In genomic region chr10:119309423-119309770, GRCh38 we compare ENCODE assay signal across 14 cellular contexts.
DNase-seq lines count a peak whose midpoint lies in the region; ATAC-seq, FAIRE-seq and TF ChIP-seq lines count a peak whose summit lies in the region.
"Had no signal": no experiment of that assay in that cellular context is flagged by ENCODE, and none has a peak within 500 bp of the region (broad histone marks: within the 10 kb centered on the region; RNA-seq: fewer than 3 reads in every experiment).

No MANE protein-coding gene starts in this region.

- BruUV-seq in HepG2 (replicated peaks; lab: Mats Ljungman, UMichigan) = no TSS peak

- POLR2A ChIA-PET in HepG2 (lab: Yijun Ruan, JAX) (no interaction called here), activated B cell treated with CpG ODN at 0.5 μM for 24 hours (lab: Charles Lee) (interaction anchor here (0.5 to 6.5 kb wide), 10 partner anchors 11 to 169 kb away, joined by 3 to 134 read pairs (median 4); partner anchors contain the start of gene GRK5)

- H3K9me3 ChIP-seq in HepG2 (ENCODE audit: low read length) (no peaks in the 10 kb centered on the region), right lobe of liver (no peaks in the 10 kb centered on the region)
- H3K9me3 ChIP-seq: MG63 had no signal

- H3K79me2 ChIP-seq in HepG2 (ENCODE audit: insufficient read depth, low read length) = peaks cover 7% of the 10 kb centered on the region

- H3K4me3 ChIP-seq in HepG2 (replicated peaks in 1 of 3; ENCODE audit: insufficient read depth in 1 of 3, low read depth in 2 of 3, low read length in 3 of 3) = no peak overlapping the region
- H3K4me3 ChIP-seq in right lobe of liver = no peak overlapping the region
- H3K4me3 ChIP-seq: MG63 had no signal

- ATAC-seq in HepG2 = no peak
- no peak for ATAC-seq in right lobe of liver
- peak; percentile 33 for ATAC-seq in HG02885 (IDR thresholded peaks at IDR 0.05; ENCODE audit: poor library complexity, unreplicated experiment)
- ATAC-seq in activated B cell treated with CpG ODN at 0.5 μM for 24 hours (ENCODE audit: low read depth) = peak; percentile 11
- no peak for ATAC-seq in HG02642 (IDR thresholded peaks at IDR 0.05; ENCODE audit: poor library complexity, unreplicated experiment)
- ATAC-seq: activated T-helper 17 cell treated with anti-CD3 and anti-CD28 coated beads, Interleukin-2, amount 50 U/mL, for 72 hours had no signal

- peak overlapping the region; percentile 71 for H3K4me3 Mint-ChIP-seq in activated B cell treated with CpG ODN at 0.5 μM for 24 hours
- H3K4me3 Mint-ChIP-seq in activated T-helper 2 cell treated with anti-CD3 and anti-CD28 coated beads, Interferon-gamma antibody, Interleukin-2, Interleukin-4, amounts not matched to agents 10 μg/mL and 5 μg/mL and 100 μg/mL, durations not matched to agents 14 hours and 24 hours and 36 hours (ENCODE audit: low read depth) = no peak overlapping the region
- H3K4me3 Mint-ChIP-seq: activated T-helper 17 cell treated with anti-CD3 and anti-CD28 coated beads, Interleukin-2, amount 50 U/mL, for 72 hours; brain had no signal

- no peaks in the 10 kb centered on the region for H4K20me1 ChIP-seq in HepG2 (ENCODE audit: insufficient read depth, low read length)

- TF ChIP-seq CTCF in HepG2 (CRISPR knock-in tag; IDR thresholded peaks at IDR 0.05) = no peak
- TF ChIP-seq CTCF in right lobe of liver (IDR thresholded peaks at IDR 0.05) = no peak
- TF ChIP-seq CTCF in activated B cell treated with CpG ODN at 0.5 μM for 24 hours (IDR thresholded peaks at IDR 0.05) = no peak

- H2AFZ ChIP-seq in HepG2 (ENCODE audit: low read length) = no peak overlapping the region

- H3K36me3 ChIP-seq in HepG2 (replicated peaks in 1 of 2; ENCODE audit: control insufficient read depth in 1 of 2, insufficient read depth in 2 of 2, low read length in 2 of 2) (no peaks in the 10 kb centered on the region), right lobe of liver (no peaks in the 10 kb centered on the region)
- H3K36me3 ChIP-seq: MG63 had no signal

- CTCF ChIA-PET in HepG2 (lab: Yijun Ruan, JAX; ENCODE audit: low intra/inter-chr PET ratio, low total read pairs) (no interaction called here), activated B cell treated with CpG ODN at 0.5 μM for 24 hours (lab: Charles Lee) (interaction anchor here (0.8 to 1.5 kb wide), 7 partner anchors 42 to 172 kb away, joined by 3 to 9 read pairs (median 4); partner anchors contain the start of gene GRK5)

- intact Hi-C loops in HepG2 (cut with micrococcal nuclease; ENCODE audit: unreplicated experiment) = no loop called here
- intact Hi-C loops in right lobe of liver (cut with DNase I) = no loop called here
- intact Hi-C loops in activated B cell treated with CpG ODN at 0.5 μM for 24 hours (cut with micrococcal nuclease) = loop anchor here (5.0 kb wide), 3 partner anchors 153 to 582 kb away; no protein-coding TSS in a partner anchor
- intact Hi-C loops in activated T-helper 2 cell treated with anti-CD3 and anti-CD28 coated beads, Interferon-gamma antibody, Interleukin-2, Interleukin-4, amounts not matched to agents 10 μg/mL and 5 μg/mL and 100 μg/mL, durations not matched to agents 14 hours and 24 hours and 36 hours (cut with micrococcal nuclease) = loop anchor here (5.0 kb wide), 3 partner anchors 108 to 288 kb away; partner anchors contain the start of gene TIAL1

- no peak for FAIRE-seq in HepG2 (lab: Jason Lieb, UNC)
- FAIRE-seq: urothelium cell line had no signal

- H3K4me1 Mint-ChIP-seq in activated B cell treated with CpG ODN at 0.5 μM for 24 hours = peaks cover 95% of the 10 kb centered on the region
- H3K4me1 Mint-ChIP-seq in activated T-helper 2 cell treated with anti-CD3 and anti-CD28 coated beads, Interferon-gamma antibody, Interleukin-2, Interleukin-4, amounts not matched to agents 10 μg/mL and 5 μg/mL and 100 μg/mL, durations not matched to agents 14 hours and 24 hours and 36 hours (ENCODE audit: low read depth) = peaks cover 66% of the 10 kb centered on the region

- TF ChIP-seq POLR2A in HepG2 (IDR thresholded peaks at IDR 0.05; ENCODE audit: insufficient read depth in 1 of 2, low read depth in 2 of 2, low read length in 2 of 2) = no peak
- no peak for TF ChIP-seq POLR2A in right lobe of liver (IDR thresholded peaks at IDR 0.05)
- no peak for TF ChIP-seq POLR2A in erythroblast (IDR thresholded peaks at IDR 0.05; ENCODE audit: low read length)

- no peak overlapping the region for H3K27ac ChIP-seq in HepG2 (ENCODE audit: extremely low read length, insufficient read depth, low read length)
- H3K27ac ChIP-seq in right lobe of liver = no peak overlapping the region

- peaks cover 45% of the 10 kb centered on the region for H3K4me1 ChIP-seq in HepG2 (ENCODE audit: insufficient read depth, low read length)
- no peaks in the 10 kb centered on the region for H3K4me1 ChIP-seq in right lobe of liver

- WGBS in HepG2 (ENCODE audit: low lambda C conversion rate) = 100% methylated on average over 2 of the region's 2 CpGs
- WGBS in right lobe of liver (ENCODE audit: insufficient coverage, low coverage, low lambda C conversion rate, missing lambda C conversion rate) = no CpG with 5 or more reads among the region's 2 CpGs

- no peak for DNase-seq in HepG2 (ENCODE audit: low spot score)
- no peak for DNase-seq in right lobe of liver
- DNase-seq in activated B cell treated with CpG ODN at 0.5 μM for 24 hours = no peak
- DNase-seq in erythroblast (lab: John Stamatoyannopoulos, UW) = no peak
- no peak for DNase-seq in activated T-helper 2 cell treated with anti-CD3 and anti-CD28 coated beads, Interferon-gamma antibody, Interleukin-2, Interleukin-4, amounts not matched to agents 10 μg/mL and 5 μg/mL and 100 μg/mL, durations not matched to agents 14 hours and 24 hours and 36 hours (ENCODE audit: low spot score)
- DNase-seq in EL = no peak
- DNase-seq: MG63, T-helper 2 cell had no signal

- TF ChIP-seq RAD21 in HepG2 (CRISPR knock-in tag; IDR thresholded peaks at IDR 0.05) = no peak

- peaks cover 3% of the 10 kb centered on the region for H3K36me3 Mint-ChIP-seq in activated B cell treated with CpG ODN at 0.5 μM for 24 hours (ENCODE audit: low read depth)
- peaks cover 17% of the 10 kb centered on the region for H3K36me3 Mint-ChIP-seq in activated T-helper 2 cell treated with anti-CD3 and anti-CD28 coated beads, Interferon-gamma antibody, Interleukin-2, Interleukin-4, amounts not matched to agents 10 μg/mL and 5 μg/mL and 100 μg/mL, durations not matched to agents 14 hours and 24 hours and 36 hours (ENCODE audit: low read depth)
- H3K36me3 Mint-ChIP-seq: brain had no signal

- TF ChIP-seq EP300 in HepG2 (IDR thresholded peaks at IDR 0.05; ENCODE audit: low read depth in 2 of 2, low read length in 2 of 2) = no peak
- TF ChIP-seq EP300 in HepG2 (CRISPR knock-in tag; IDR thresholded peaks at IDR 0.05; ENCODE audit: borderline replicate concordance) = no peak

- H3K27me3 ChIP-seq in HepG2 (ENCODE audit: control insufficient read depth in 1 of 2, insufficient read depth in 2 of 2, low read length in 2 of 2) (no peaks in the 10 kb centered on the region), right lobe of liver (no peaks in the 10 kb centered on the region)
- H3K27me3 ChIP-seq: MG63 had no signal

- no peak overlapping the region for H3K4me2 ChIP-seq in HepG2 (ENCODE audit: low read depth, low read length)

- H3K9ac ChIP-seq in HepG2 (ENCODE audit: insufficient read depth, low read depth, low read length) = no peak overlapping the region

- peak overlapping the region; percentile 88 for H3K27ac Mint-ChIP-seq in activated B cell treated with CpG ODN at 0.5 μM for 24 hours
- H3K27ac Mint-ChIP-seq in activated T-helper 2 cell treated with anti-CD3 and anti-CD28 coated beads, Interferon-gamma antibody, Interleukin-2, Interleukin-4, amounts not matched to agents 10 μg/mL and 5 μg/mL and 100 μg/mL, durations not matched to agents 14 hours and 24 hours and 36 hours = no peak overlapping the region
- H3K27ac Mint-ChIP-seq: activated T-helper 17 cell treated with anti-CD3 and anti-CD28 coated beads, Interleukin-2, amount 50 U/mL, for 72 hours; progenitor cell of endocrine pancreas had no signal

- in situ Hi-C loops in HepG2 (cut with HindIII; ENCODE audit: extremely low pct_ligation_motif_present, low pct_unique_long_range_greater_than_20kb) = no loop called here

- H3K27me3 Mint-ChIP-seq in activated B cell treated with CpG ODN at 0.5 μM for 24 hours = no peaks in the 10 kb centered on the region
- H3K27me3 Mint-ChIP-seq in activated T-helper 2 cell treated with anti-CD3 and anti-CD28 coated beads, Interferon-gamma antibody, Interleukin-2, Interleukin-4, amounts not matched to agents 10 μg/mL and 5 μg/mL and 100 μg/mL, durations not matched to agents 14 hours and 24 hours and 36 hours (ENCODE audit: low read depth) = peaks cover 4% of the 10 kb centered on the region
- H3K27me3 Mint-ChIP-seq: brain, progenitor cell of endocrine pancreas had no signal

- no peaks in the 10 kb centered on the region for H3K9me3 Mint-ChIP-seq in activated B cell treated with CpG ODN at 0.5 μM for 24 hours
- H3K9me3 Mint-ChIP-seq in activated T-helper 2 cell treated with anti-CD3 and anti-CD28 coated beads, Interferon-gamma antibody, Interleukin-2, Interleukin-4, amounts not matched to agents 10 μg/mL and 5 μg/mL and 100 μg/mL, durations not matched to agents 14 hours and 24 hours and 36 hours = no peaks in the 10 kb centered on the region
- H3K9me3 Mint-ChIP-seq: activated T-helper 17 cell treated with anti-CD3 and anti-CD28 coated beads, Interleukin-2, amount 50 U/mL, for 72 hours; brain had no signal

TF ChIP-seq in HepG2, 621 proteins besides CTCF, POLR2A, EP300 and RAD21:
- no peak for TF ChIP-seq ZNF883 (CRISPR knock-in tag; IDR thresholded peaks at IDR 0.05; ENCODE audit: not compliant biosample characterization)
- TF ChIP-seq ZNF768 (CRISPR knock-in tag; IDR thresholded peaks at IDR 0.05) = peak; percentile 86

Comparison
In these comparisons a context has a peak if more than half of its experiments do, and no peak if none do; other contexts are left out.
1. ATAC-seq: peak in HG02885 (single experiment) and activated B cell treated with CpG ODN at 0.5 μM for 24 hours (single experiment); none in HepG2 (single experiment), right lobe of liver (0 of 4) and HG02642 (single experiment).
2. intact Hi-C loops: an anchor here in activated B cell treated with CpG ODN at 0.5 μM for 24 hours (5.0 kb wide) and activated T-helper 2 cell treated with anti-CD3 and anti-CD28 coated beads, Interferon-gamma antibody, Interleukin-2, Interleukin-4, amounts not matched to agents 10 μg/mL and 5 μg/mL and 100 μg/mL, durations not matched to agents 14 hours and 24 hours and 36 hours (5.0 kb wide); none called in HepG2 and right lobe of liver.